ENCODE assay signal across 14 cellular contexts in the genomic region with DNA sequence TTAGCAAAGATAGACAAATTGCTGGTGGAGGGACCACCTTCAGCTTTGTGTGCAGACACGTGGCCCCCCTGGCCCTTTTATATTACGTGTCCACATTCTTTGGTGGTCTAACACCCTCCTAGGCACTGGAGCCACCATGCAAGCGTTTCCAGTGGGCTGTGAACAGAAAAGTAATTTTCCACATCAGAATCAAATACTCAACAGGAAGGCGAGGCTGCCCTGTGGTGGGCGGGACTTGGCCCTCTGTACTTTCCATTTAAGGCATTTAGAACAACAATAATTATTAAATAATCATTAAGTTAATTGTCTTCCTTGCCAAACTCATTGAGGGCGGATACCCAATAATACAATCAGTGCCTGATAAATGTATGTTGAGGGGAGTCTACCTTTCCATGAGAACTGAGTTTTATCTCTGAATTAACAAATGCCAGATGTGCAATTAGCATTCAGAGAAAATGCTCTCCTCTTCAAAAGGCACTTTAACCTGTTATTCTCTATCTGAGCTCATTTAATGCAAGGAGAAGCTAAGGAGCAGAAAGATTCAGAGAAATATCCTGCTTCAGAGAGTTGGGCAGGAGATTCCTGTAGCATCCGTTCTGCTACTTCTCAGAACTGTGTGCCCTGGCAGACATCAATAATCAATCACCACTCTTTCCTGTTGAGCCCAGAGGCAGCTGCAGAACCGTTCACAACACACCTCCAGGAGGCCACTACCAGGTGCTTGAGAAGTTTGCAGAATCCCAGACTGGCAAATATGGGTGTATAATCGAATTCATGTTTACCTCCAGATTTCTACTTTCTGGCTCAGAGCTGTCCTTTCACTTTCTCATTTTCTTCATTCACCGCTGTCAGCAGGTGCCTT.
DNase-seq lines count a peak whose midpoint lies in the region; ATAC-seq, FAIRE-seq and TF ChIP-seq lines count a peak whose summit lies in the region.
"Had no signal": no experiment of that assay in that cellular context is flagged by ENCODE, and none has a peak within 500 bp of the region (broad histone marks: within the 10 kb centered on the region; RNA-seq: fewer than 3 reads in every experiment).

No MANE protein-coding gene starts in this region.

- peak overlapping the region in 1 of 2 donors; percentile 37 for H3K27ac ChIP-seq in kidney (ENCODE audit: low read depth in 2 of 2, low read length in 2 of 2)
- H3K27ac ChIP-seq: 22Rv1, VCaP had no signal

- H3K9ac ChIP-seq in kidney (ENCODE audit: low read length in 2 of 2): no peak overlapping the region

- peaks cover 43% of the 10 kb centered on the region for H3K4me1 Mint-ChIP-seq in activated T-helper 17 cell treated with anti-CD3 and anti-CD28 coated beads, Interleukin-2, amount 50 U/mL, for 72 hours
- H3K4me1 Mint-ChIP-seq in stimulated activated effector memory CD8-positive, alpha-beta T cell treated with anti-CD3 and anti-CD28 coated beads, Interleukin-12 subunit alpha, Interleukin-12 subunit beta, amount 100 ng/mL, for 72 hours: peaks cover 87% of the 10 kb centered on the region

- H3K9me3 ChIP-seq in kidney (ENCODE audit: control insufficient read depth in 1 of 2, low read length in 2 of 2): no peaks in the 10 kb centered on the region

- no peaks in the 10 kb centered on the region for H3K36me3 ChIP-seq in kidney (ENCODE audit: control insufficient read depth in 1 of 2, insufficient read depth in 2 of 2, low read length in 2 of 2)

- peak; percentile 39 for DNase-seq in DMS53 (lab: John Stamatoyannopoulos, UW)
- DNase-seq in DMS53 treated with DMSO at 0.1 percent for 48 hours (lab: John Stamatoyannopoulos, UW; ENCODE audit: unreplicated experiment): no peak
- DNase-seq in kidney: peak; percentile 29
- no peak for DNase-seq in stimulated activated effector memory CD8-positive, alpha-beta T cell treated with anti-CD3 and anti-CD28 coated beads, Interleukin-12 subunit alpha, Interleukin-12 subunit beta, amount 100 ng/mL, for 72 hours (ENCODE audit: low spot score in 2 of 2)
- DNase-seq in NOMO-1 treated with DMSO at 0.1 percent for 48 hours (lab: John Stamatoyannopoulos, UW; ENCODE audit: unreplicated experiment): no peak
- DNase-seq: stimulated activated naive CD8-positive, alpha-beta T cell treated with anti-CD3 and anti-CD28 coated beads, Interleukin-15, amount 100 ng/mL, for 72 hours had no signal

- no peaks in the 10 kb centered on the region for H3K36me3 Mint-ChIP-seq in activated T-helper 17 cell treated with anti-CD3 and anti-CD28 coated beads, Interleukin-2, amount 50 U/mL, for 72 hours (ENCODE audit: low read depth)
- H3K36me3 Mint-ChIP-seq in stimulated activated effector memory CD8-positive, alpha-beta T cell treated with anti-CD3 and anti-CD28 coated beads, Interleukin-12 subunit alpha, Interleukin-12 subunit beta, amount 100 ng/mL, for 72 hours: no peaks in the 10 kb centered on the region

- peaks cover 9 to 40% of the 10 kb centered on the region in 2 donors for H3K4me1 ChIP-seq in kidney (ENCODE audit: control insufficient read depth in 1 of 2, insufficient read depth in 1 of 2, low read depth in 1 of 2, low read length in 2 of 2)

- FAIRE-seq in kidney (lab: Jason Lieb, UNC): no peak
- FAIRE-seq: H54, islet of Langerhans had no signal

- no peak overlapping the region for H3K4me3 Mint-ChIP-seq in activated T-helper 17 cell treated with anti-CD3 and anti-CD28 coated beads, Interleukin-2, amount 50 U/mL, for 72 hours
- H3K4me3 Mint-ChIP-seq in stimulated activated effector memory CD8-positive, alpha-beta T cell treated with anti-CD3 and anti-CD28 coated beads, Interleukin-12 subunit alpha, Interleukin-12 subunit beta, amount 100 ng/mL, for 72 hours: no peak overlapping the region
- H3K4me3 Mint-ChIP-seq: activated naive CD4-positive, alpha-beta T cell treated with anti-CD3 and anti-CD28 coated beads, Interleukin-2, amount 50 U/mL, for 24 hours; stimulated activated naive CD8-positive, alpha-beta T cell treated with anti-CD3 and anti-CD28 coated beads, Interleukin-15, amount 100 ng/mL, for 72 hours had no signal

- no peaks in the 10 kb centered on the region for H3K27me3 Mint-ChIP-seq in activated T-helper 17 cell treated with anti-CD3 and anti-CD28 coated beads, Interleukin-2, amount 50 U/mL, for 72 hours
- H3K27me3 Mint-ChIP-seq: activated naive CD4-positive, alpha-beta T cell treated with anti-CD3 and anti-CD28 coated beads, Interleukin-2, amount 50 U/mL, for 24 hours; stimulated activated naive CD8-positive, alpha-beta T cell treated with anti-CD3 and anti-CD28 coated beads, Interleukin-15, amount 100 ng/mL, for 72 hours had no signal

- no peaks in the 10 kb centered on the region for H3K9me3 Mint-ChIP-seq in activated T-helper 17 cell treated with anti-CD3 and anti-CD28 coated beads, Interleukin-2, amount 50 U/mL, for 72 hours
- no peaks in the 10 kb centered on the region for H3K9me3 Mint-ChIP-seq in stimulated activated effector memory CD8-positive, alpha-beta T cell treated with anti-CD3 and anti-CD28 coated beads, Interleukin-12 subunit alpha, Interleukin-12 subunit beta, amount 100 ng/mL, for 72 hours
- H3K9me3 Mint-ChIP-seq: activated naive CD4-positive, alpha-beta T cell treated with anti-CD3 and anti-CD28 coated beads, Interleukin-2, amount 50 U/mL, for 24 hours; stimulated activated naive CD8-positive, alpha-beta T cell treated with anti-CD3 and anti-CD28 coated beads, Interleukin-15, amount 100 ng/mL, for 72 hours had no signal

- H3K4me3 ChIP-seq in kidney (ENCODE audit: low read length in 2 of 2): no peak overlapping the region

- H3K27ac Mint-ChIP-seq in activated T-helper 17 cell treated with anti-CD3 and anti-CD28 coated beads, Interleukin-2, amount 50 U/mL, for 72 hours: peak overlapping the region; percentile 46
- peak overlapping the region; percentile 94 for H3K27ac Mint-ChIP-seq in stimulated activated effector memory CD8-positive, alpha-beta T cell treated with anti-CD3 and anti-CD28 coated beads, Interleukin-12 subunit alpha, Interleukin-12 subunit beta, amount 100 ng/mL, for 72 hours
- H3K27ac Mint-ChIP-seq: activated naive CD4-positive, alpha-beta T cell treated with anti-CD3 and anti-CD28 coated beads, Interleukin-2, amount 50 U/mL, for 24 hours; stimulated activated naive CD8-positive, alpha-beta T cell treated with anti-CD3 and anti-CD28 coated beads, Interleukin-15, amount 100 ng/mL, for 72 hours had no signal

- intact Hi-C loops in kidney (cut with DNase I): no loop called here

- ATAC-seq in activated T-helper 17 cell treated with anti-CD3 and anti-CD28 coated beads, Interleukin-2, amount 50 U/mL, for 72 hours (replicated peaks): no peak
- no peak for ATAC-seq in stimulated activated effector memory CD8-positive, alpha-beta T cell treated with anti-CD3 and anti-CD28 coated beads, Interleukin-12 subunit alpha, Interleukin-12 subunit beta, amount 100 ng/mL, for 72 hours
- no peak for ATAC-seq in GM21447 (IDR thresholded peaks at IDR 0.05; ENCODE audit: unreplicated experiment)
- no peak for ATAC-seq in HG03354 (IDR thresholded peaks at IDR 0.05; ENCODE audit: poor library complexity, severe bottlenecking, unreplicated experiment)
- ATAC-seq: stimulated activated naive CD8-positive, alpha-beta T cell treated with anti-CD3 and anti-CD28 coated beads, Interleukin-15, amount 100 ng/mL, for 72 hours had no signal

- TF ChIP-seq CTCF in kidney (IDR thresholded peaks at IDR 0.05; ENCODE audit: borderline replicate concordance, extremely low read depth, insufficient read depth): no peak

Comparison
In these comparisons a context has a peak if more than half of its experiments do, and no peak if none do; other contexts are left out.
1. DNase-seq: peak in DMS53 (single experiment) and kidney (single experiment); none in DMS53 treated with DMSO at 0.1 percent for 48 hours (single experiment), stimulated activated effector memory CD8-positive, alpha-beta T cell treated with anti-CD3 and anti-CD28 coated beads, Interleukin-12 subunit alpha, Interleukin-12 subunit beta, amount 100 ng/mL, for 72 hours (0 of 2) and NOMO-1 treated with DMSO at 0.1 percent for 48 hours (single experiment).